In genomic region chr19:7597689-7598088, GRCh38 we compare ENCODE assay signal across 1 cellular context.
TF ChIP-seq lines count a peak whose summit lies in the region.

No MANE protein-coding gene starts in this region.

TF ChIP-seq in H1, 55 proteins besides CTCF, POLR2A, EP300 and RAD21:
- TF ChIP-seq JUN (IDR thresholded peaks at IDR 0.05; ENCODE audit: low read depth, low read length) (no peak), NANOG (IDR thresholded peaks at IDR 0.05; ENCODE audit: insufficient read depth, low read depth, low read length, poor library complexity, severe bottlenecking) (no peak), JUND (IDR thresholded peaks at IDR 0.05; ENCODE audit: low read length) (no peak)
TF ChIP-seq in H1: peak in this region for 0.
